In genomic region chr7:2523941-2524807, GRCh38 we compare ENCODE assay signal across 9 cellular contexts. TPM values are rescaled to one million over a fixed set of nuclear protein-coding genes. Genes with fewer than 3 reads are reported as not detected.
DNase-seq lines count a peak whose midpoint lies in the region; ATAC-seq and TF ChIP-seq lines count a peak whose summit lies in the region.
"Had no signal": no experiment of that assay in that cellular context is flagged by ENCODE, and none has a peak within 500 bp of the region (broad histone marks: within the 10 kb centered on the region; RNA-seq: fewer than 3 reads in every experiment).

No MANE protein-coding gene starts in this region.

- H3K4me1 Mint-ChIP-seq in WTC11 (peaks cover 41% of the 10 kb centered on the region), neural crest cell (peaks cover 42% of the 10 kb centered on the region)

- H3K9me3 Mint-ChIP-seq in WTC11 (no peaks in the 10 kb centered on the region), neural crest cell (no peaks in the 10 kb centered on the region)

- CTCF ChIA-PET in WTC11 (lab: Charles Lee): interaction anchor here (0.6 to 7.1 kb wide), 11 partner anchors 21 to 1531 kb away, joined by 3 to 65 read pairs (median 3); partner anchors contain the start of gene BRAT1

- TF ChIP-seq CTCF in WTC11 (IDR thresholded peaks at IDR 0.05) (no peak), neural crest cell (conservative IDR thresholded peaks at IDR 0.05) (no peak)

- peaks cover 11% of the 10 kb centered on the region for H3K27me3 Mint-ChIP-seq in WTC11 (ENCODE audit: low read depth)
- H3K27me3 Mint-ChIP-seq in neural crest cell (ENCODE audit: low read depth): peaks cover 3% of the 10 kb centered on the region

- peak overlapping the region; percentile 34 for H3K4me3 Mint-ChIP-seq in WTC11
- peak overlapping the region; percentile 87 for H3K4me3 Mint-ChIP-seq in neural crest cell

- DNase-seq in CD1c-positive myeloid dendritic cell (ENCODE audit: extremely low spot score) (peak; percentile 50), NCI-H1092 (lab: John Stamatoyannopoulos, UW) (peak; percentile 88), WTC11 (ENCODE audit: low spot score) (peak; percentile 50), glomerular visceral epithelial cell (ENCODE audit: extremely low spot score) (peak; percentile 79), neural crest cell (ENCODE audit: low read depth, low spot score) (peak; percentile 67), SK-N-DZ (ENCODE audit: low spot score) (no peak)

- H3K36me3 Mint-ChIP-seq in WTC11: peaks cover 5% of the 10 kb centered on the region; the same call in 1 of the 2 replicates
- H3K36me3 Mint-ChIP-seq in neural crest cell (ENCODE audit: low read depth): peaks cover 2% of the 10 kb centered on the region

- no peak overlapping the region for H3K27ac Mint-ChIP-seq in WTC11
- peak overlapping the region; percentile 81 for H3K27ac Mint-ChIP-seq in neural crest cell (ENCODE audit: unreplicated experiment)

- ATAC-seq in WTC11: 0 out of 2 replicates have a peak, but pooled peaks have one; percentile 0
- ATAC-seq in GM21576 (IDR thresholded peaks at IDR 0.05; ENCODE audit: unreplicated experiment): no peak
- no peak for ATAC-seq in HG03432 (IDR thresholded peaks at IDR 0.05; ENCODE audit: unreplicated experiment)

- POLR2A ChIA-PET in WTC11 (lab: Charles Lee): interaction anchor here (0.6 to 1.6 kb wide), 8 partner anchors 14 to 147 kb away, joined by 3 to 7 read pairs (median 3); partner anchors contain the start of genes BRAT1 and IQCE

TF ChIP-seq in WTC11, 78 proteins besides CTCF, POLR2A, EP300 and RAD21 (continues in another document):
- TF ChIP-seq ZNF317 (CRISPR knock-in tag; IDR thresholded peaks at IDR 0.05; ENCODE audit: borderline replicate concordance, low read depth): no peak
- TF ChIP-seq MYBL2 (CRISPR knock-in tag; IDR thresholded peaks at IDR 0.05): 0 out of 2 replicates have a peak, but pooled peaks have one; percentile 15
- TF ChIP-seq ZBTB43 (CRISPR knock-in tag; IDR thresholded peaks at IDR 0.05): no peak
- TF ChIP-seq, protein P1, sequence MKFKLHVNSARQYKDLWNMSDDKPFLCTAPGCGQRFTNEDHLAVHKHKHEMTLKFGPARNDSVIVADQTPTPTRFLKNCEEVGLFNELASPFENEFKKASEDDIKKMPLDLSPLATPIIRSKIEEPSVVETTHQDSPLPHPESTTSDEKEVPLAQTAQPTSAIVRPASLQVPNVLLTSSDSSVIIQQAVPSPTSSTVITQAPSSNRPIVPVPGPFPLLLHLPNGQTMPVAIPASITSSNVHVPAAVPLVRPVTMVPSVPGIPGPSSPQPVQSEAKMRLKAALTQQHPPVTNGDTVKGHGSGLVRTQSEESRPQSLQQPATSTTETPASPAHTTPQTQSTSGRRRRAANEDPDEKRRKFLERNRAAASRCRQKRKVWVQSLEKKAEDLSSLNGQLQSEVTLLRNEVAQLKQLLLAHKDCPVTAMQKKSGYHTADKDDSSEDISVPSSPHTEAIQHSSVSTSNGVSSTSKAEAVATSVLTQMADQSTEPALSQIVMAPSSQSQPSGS (CRISPR knock-in tag; IDR thresholded peaks at IDR 0.05; ENCODE audit: borderline replicate concordance, low read depth): no peak
- TF ChIP-seq ZNF121 (CRISPR knock-in tag; IDR thresholded peaks at IDR 0.05): peak; percentile 67
- no peak for TF ChIP-seq GABPB1 (CRISPR knock-in tag; IDR thresholded peaks at IDR 0.05)
- TF ChIP-seq KAT7 (CRISPR knock-in tag; IDR thresholded peaks at IDR 0.05; ENCODE audit: borderline replicate concordance): 0 out of 2 replicates have a peak, but pooled peaks have one; percentile 69
- no peak for TF ChIP-seq ELF4 (CRISPR knock-in tag; IDR thresholded peaks at IDR 0.05; ENCODE audit: low read depth)
- TF ChIP-seq, protein P2, sequence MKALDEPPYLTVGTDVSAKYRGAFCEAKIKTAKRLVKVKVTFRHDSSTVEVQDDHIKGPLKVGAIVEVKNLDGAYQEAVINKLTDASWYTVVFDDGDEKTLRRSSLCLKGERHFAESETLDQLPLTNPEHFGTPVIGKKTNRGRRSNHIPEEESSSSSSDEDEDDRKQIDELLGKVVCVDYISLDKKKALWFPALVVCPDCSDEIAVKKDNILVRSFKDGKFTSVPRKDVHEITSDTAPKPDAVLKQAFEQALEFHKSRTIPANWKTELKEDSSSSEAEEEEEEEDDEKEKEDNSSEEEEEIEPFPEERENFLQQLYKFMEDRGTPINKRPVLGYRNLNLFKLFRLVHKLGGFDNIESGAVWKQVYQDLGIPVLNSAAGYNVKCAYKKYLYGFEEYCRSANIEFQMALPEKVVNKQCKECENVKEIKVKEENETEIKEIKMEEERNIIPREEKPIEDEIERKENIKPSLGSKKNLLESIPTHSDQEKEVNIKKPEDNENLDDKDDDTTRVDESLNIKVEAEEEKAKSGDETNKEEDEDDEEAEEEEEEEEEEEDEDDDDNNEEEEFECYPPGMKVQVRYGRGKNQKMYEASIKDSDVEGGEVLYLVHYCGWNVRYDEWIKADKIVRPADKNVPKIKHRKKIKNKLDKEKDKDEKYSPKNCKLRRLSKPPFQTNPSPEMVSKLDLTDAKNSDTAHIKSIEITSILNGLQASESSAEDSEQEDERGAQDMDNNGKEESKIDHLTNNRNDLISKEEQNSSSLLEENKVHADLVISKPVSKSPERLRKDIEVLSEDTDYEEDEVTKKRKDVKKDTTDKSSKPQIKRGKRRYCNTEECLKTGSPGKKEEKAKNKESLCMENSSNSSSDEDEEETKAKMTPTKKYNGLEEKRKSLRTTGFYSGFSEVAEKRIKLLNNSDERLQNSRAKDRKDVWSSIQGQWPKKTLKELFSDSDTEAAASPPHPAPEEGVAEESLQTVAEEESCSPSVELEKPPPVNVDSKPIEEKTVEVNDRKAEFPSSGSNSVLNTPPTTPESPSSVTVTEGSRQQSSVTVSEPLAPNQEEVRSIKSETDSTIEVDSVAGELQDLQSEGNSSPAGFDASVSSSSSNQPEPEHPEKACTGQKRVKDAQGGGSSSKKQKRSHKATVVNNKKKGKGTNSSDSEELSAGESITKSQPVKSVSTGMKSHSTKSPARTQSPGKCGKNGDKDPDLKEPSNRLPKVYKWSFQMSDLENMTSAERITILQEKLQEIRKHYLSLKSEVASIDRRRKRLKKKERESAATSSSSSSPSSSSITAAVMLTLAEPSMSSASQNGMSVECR (CRISPR knock-in tag; IDR thresholded peaks at IDR 0.05; ENCODE audit: borderline replicate concordance): 0 out of 2 replicates have a peak, but pooled peaks have one; percentile 1
- TF ChIP-seq EMX1 (CRISPR knock-in tag; IDR thresholded peaks at IDR 0.05): no peak
- TF ChIP-seq IRF1 (CRISPR knock-in tag; IDR thresholded peaks at IDR 0.05): no peak
- TF ChIP-seq CREM (CRISPR knock-in tag; IDR thresholded peaks at IDR 0.05): no peak
- TF ChIP-seq ATF6 (CRISPR knock-in tag; IDR thresholded peaks at IDR 0.05): no peak

RNA-seq across cellular contexts. Expression of gene LFNG, which starts 4.6 kb away (rescaled TPM):
- total RNA-seq in WTC11 (2021): 24.1 to 29.4 TPM (median 26.5 TPM) in 3 replicates
- 39.0 and 44.9 TPM in 2 replicates for total RNA-seq in neural crest cell
- 21.8 and 24.5 TPM in 2 replicates for polyA plus RNA-seq in SK-N-DZ (2014; cell fraction: cytosol; rRNA removed)
- 50.4 and 51.5 TPM in 2 replicates for polyA plus RNA-seq in SK-N-DZ (2014; cell fraction: nucleus; rRNA removed)

RNA-seq across cellular contexts. Expression of gene BRAT1, which starts 31.1 kb away (rescaled TPM):
- total RNA-seq in WTC11 (2021) (44.0 to 50.0 TPM (median 46.1 TPM) in 3 replicates), neural crest cell (47.3 and 52.7 TPM in 2 replicates)
- polyA plus RNA-seq in SK-N-DZ (2014; cell fraction: cytosol; rRNA removed): 76.1 and 82.5 TPM in 2 replicates
- 306 and 317 TPM in 2 replicates for polyA plus RNA-seq in SK-N-DZ (2014; cell fraction: nucleus; rRNA removed)

RNA-seq across cellular contexts. Expression of gene IQCE, which starts 34.6 kb away (rescaled TPM):
- total RNA-seq in WTC11 (2021): 4.4 to 4.7 TPM (median 4.6 TPM) in 3 replicates
- total RNA-seq in neural crest cell: 18.4 and 22.4 TPM in 2 replicates
- polyA plus RNA-seq in SK-N-DZ (2014; cell fraction: cytosol; rRNA removed): 2.9 and 3.2 TPM in 2 replicates
- polyA plus RNA-seq in SK-N-DZ (2014; cell fraction: nucleus; rRNA removed): 13.3 and 22.4 TPM in 2 replicates

RNA-seq across cellular contexts. Expression of gene GRIFIN, which starts 48.0 kb away (rescaled TPM):
- total RNA-seq in WTC11 (2021) (not detected in 3 replicates), neural crest cell (not detected in 2 replicates)
- not detected in 2 replicates for polyA plus RNA-seq in SK-N-DZ (2014; cell fraction: cytosol; rRNA removed)
- not detected in 2 replicates for polyA plus RNA-seq in SK-N-DZ (2014; cell fraction: nucleus; rRNA removed)
- total RNA-seq: cardiac muscle cell had no signal
- polyA plus RNA-seq: cardiac muscle cell had no signal
